12 cellular contexts compared by ENCODE assay signal in genomic region chr10:129964611-129965417, GRCh38. TPM values are rescaled to one million over a fixed set of nuclear protein-coding genes. Genes with fewer than 3 reads are reported as not detected.
DNase-seq lines count a peak whose midpoint lies in the region; ATAC-seq, FAIRE-seq and TF ChIP-seq lines count a peak whose summit lies in the region.
"Had no signal": no experiment of that assay in that cellular context is flagged by ENCODE, and none has a peak within 500 bp of the region (broad histone marks: within the 10 kb centered on the region; RNA-seq: fewer than 3 reads in every experiment).

No MANE protein-coding gene starts in this region.

- no peak for FAIRE-seq in A549 (lab: Jason Lieb, UNC)
- FAIRE-seq: G401.6, urothelium cell line had no signal

- POLR2A ChIA-PET in A549 (lab: Yijun Ruan, JAX): no interaction called here

- H3K27ac ChIP-seq in A549: peak overlapping the region in 1 of 2 experiments; percentile 62; a peak in 1 of 6 replicates

- peak overlapping the region; percentile 100 for H3K4me2 ChIP-seq in A549

- no peaks in the 10 kb centered on the region for H3K36me3 ChIP-seq in H7 (replicated peaks; ENCODE audit: control insufficient read depth, insufficient read depth, low read length)

- peak overlapping the region; percentile 53 for H3K4me3 ChIP-seq in A549
- peak overlapping the region; percentile 26 for H3K4me3 ChIP-seq in H7 (ENCODE audit: insufficient read depth, low read depth, low read length)

- H3K4me1 Mint-ChIP-seq in chondrocyte (ENCODE audit: low read depth) (peaks cover 18% of the 10 kb centered on the region), naive B cell (peaks cover 7 to 16% (median 10%) of the 10 kb centered on the region in 3 donors)

- no peaks in the 10 kb centered on the region for H3K9me3 ChIP-seq in A549

- 60% methylated on average over 62 of the region's 81 CpGs for WGBS in A549 (ENCODE audit: missing lambda C conversion rate)

- 0 out of 3 replicates have a peak, but pooled peaks cover 6% of the 10 kb centered on the region for H3K4me1 ChIP-seq in A549

- no peaks in the 10 kb centered on the region for H3K9me3 Mint-ChIP-seq in chondrocyte (ENCODE audit: low read depth)
- H3K9me3 Mint-ChIP-seq in naive B cell: peaks cover 0 to 39% (median 15%) of the 10 kb centered on the region in 7 donors

- no peak for TF ChIP-seq EP300 in A549 (IDR thresholded peaks at IDR 0.05)

- no peak overlapping the region for H3K27ac Mint-ChIP-seq in chondrocyte (ENCODE audit: unreplicated experiment)
- H3K27ac Mint-ChIP-seq in naive B cell: peak overlapping the region in 5 of 6 donors; percentile 28 to 96 (median 72)

- TF ChIP-seq RAD21 in A549 (conservative IDR thresholded peaks at IDR 0.05 in 1 of 2, IDR thresholded peaks at IDR 0.05 in 1 of 2): no peak

- no peak for TF ChIP-seq POLR2A in A549 (IDR thresholded peaks at IDR 0.05; ENCODE audit: low read length)

- DNase-seq in A549 (ENCODE audit: low read depth in 1 of 2, low spot score in 1 of 2) (no peak), H7 (peak; percentile 84), chondrocyte (ENCODE audit: low spot score) (no peak), naive B cell (no peak), LoVo (ENCODE audit: low spot score) (no peak), NCI-H82 treated with DMSO at 0.1 percent for 48 hours (lab: John Stamatoyannopoulos, UW; ENCODE audit: unreplicated experiment) (no peak)
- DNase-seq: occipital lobe had no signal

- TF ChIP-seq CTCF in A549 (IDR thresholded peaks at IDR 0.05): no peak
- TF ChIP-seq CTCF in chondrocyte (IDR thresholded peaks at IDR 0.05): no peak

- peaks cover 95% of the 10 kb centered on the region for H3K27me3 ChIP-seq in H7 (ENCODE audit: control insufficient read depth, insufficient read depth, low read length)

- ATAC-seq in A549 (peak in 1 of 2 experiments; percentile 17; a peak in 2 of 6 replicates), naive B cell (ENCODE audit: low read depth in 2 of 2) (no peak), GM18520 (IDR thresholded peaks at IDR 0.05; ENCODE audit: unreplicated experiment) (no peak), HG03521 (IDR thresholded peaks at IDR 0.05; ENCODE audit: unreplicated experiment) (no peak)

- H3K4me3 Mint-ChIP-seq in chondrocyte (ENCODE audit: unreplicated experiment) (peak overlapping the region; percentile 51), naive B cell (peak overlapping the region; percentile 47 to 86 (median 74))

- H3K36me3 Mint-ChIP-seq in chondrocyte (ENCODE audit: low read depth) (no peaks in the 10 kb centered on the region), naive B cell (peaks cover 0 to 5% of the 10 kb centered on the region in 2 donors)

- CTCF ChIA-PET in A549 (lab: Yijun Ruan, JAX): no interaction called here

- peaks cover 68% of the 10 kb centered on the region for H3K27me3 Mint-ChIP-seq in chondrocyte (ENCODE audit: low read depth)
- H3K27me3 Mint-ChIP-seq in naive B cell: peaks cover 50 to 74% (median 51%) of the 10 kb centered on the region in 3 donors

TF ChIP-seq in A549, 52 proteins besides CTCF, POLR2A, EP300 and RAD21:
- no peak for TF ChIP-seq NFE2L2 (conservative IDR thresholded peaks at IDR 0.05; ENCODE audit: low read length)
- no peak for TF ChIP-seq FOSL2 (IDR thresholded peaks at IDR 0.05)
- no peak for TF ChIP-seq FOSL2 (CRISPR knock-in tag; IDR thresholded peaks at IDR 0.05)
- no peak for TF ChIP-seq HES2 (IDR thresholded peaks at IDR 0.05)
- TF ChIP-seq KDM5A (IDR thresholded peaks at IDR 0.05): no peak
- no peak for TF ChIP-seq RNF2 (IDR thresholded peaks at IDR 0.05; ENCODE audit: borderline replicate concordance, low read depth)
- no peak for TF ChIP-seq SMC3 (IDR thresholded peaks at IDR 0.05)

RNA-seq across cellular contexts. Expression of gene EBF3, which starts 0.7 kb away (rescaled TPM):
- 0.04 TPM in 1 of 2 replicates, not detected in the other for polyA plus RNA-seq in A549 (2011; rRNA removed)
- polyA plus RNA-seq in A549 (2012; cell fraction: cytosol; rRNA removed): 0.03 TPM in 2 replicates
- polyA plus RNA-seq in A549 (2012; cell fraction: nucleus; rRNA removed): 0.05 and 0.06 TPM in 2 replicates
- polyA plus RNA-seq in A549 (2017; fragmentation: RNase III; extraction: RNeasy Plus Mini Kit Qiagen cat#74134 plus additional on column Dnase treatment): 0.07 to 0.17 TPM (median 0.12 TPM) in 3 replicates
- 0.24 TPM in 1 of 2 replicates, not detected in the other for polyA minus RNA-seq in A549 (2011; rRNA and poly(A)+ RNA removed)
- total RNA-seq in H7 (2014; rRNA removed; shearing (Covaris generic)): 0.76 and 1.4 TPM in 2 replicates
- total RNA-seq in chondrocyte: 2.2 TPM in 1 of 3 replicates, not detected in the others
- not detected for polyA plus RNA-seq in naive B cell (ENCODE audit: low read depth in 6 of 6)
- total RNA-seq: T-helper 2 cell treated with Interferon-gamma antibody and Interleukin-4, amounts not matched to agents 100 ng/mL and 5 ng/mL, for 36 hours had no signal
